21 cellular contexts compared by ENCODE assay signal in the genomic region with DNA sequence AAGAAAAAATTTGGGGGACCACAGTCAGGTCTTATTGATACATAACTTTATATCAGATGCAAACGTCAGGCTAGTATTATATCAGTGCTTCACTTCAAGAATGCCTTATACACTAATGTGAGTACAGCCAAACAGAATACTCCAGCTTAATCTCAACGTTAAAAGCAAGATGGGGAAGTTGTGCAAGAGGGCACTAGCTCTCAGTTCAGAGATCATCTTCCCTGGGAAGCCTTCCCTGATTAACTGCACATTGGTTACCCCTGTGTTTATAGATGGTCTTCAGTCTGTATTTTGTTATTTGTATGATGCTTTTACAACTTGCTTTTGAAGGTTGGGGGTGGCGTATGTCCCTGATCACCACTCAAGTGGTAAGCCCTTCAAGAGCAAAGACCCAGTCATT. TPM values are rescaled to one million over a fixed set of nuclear protein-coding genes. Genes with fewer than 3 reads are reported as not detected.
DNase-seq lines count a peak whose midpoint lies in the region; ATAC-seq, FAIRE-seq and TF ChIP-seq lines count a peak whose summit lies in the region.
"Had no signal": no experiment of that assay in that cellular context is flagged by ENCODE, and none has a peak within 500 bp of the region (broad histone marks: within the 10 kb centered on the region; RNA-seq: fewer than 3 reads in every experiment).

No MANE protein-coding gene starts in this region.

- no TSS peak for BruUV-seq in K562 (replicated peaks; lab: Mats Ljungman, UMichigan)

- H2BK5ac ChIP-seq in trophoblast cell (ENCODE audit: low read depth, low read length, poor library complexity): no peak overlapping the region

- H3K79me2 ChIP-seq in K562 (ENCODE audit: control insufficient read depth, insufficient read depth, low read length) (no peaks in the 10 kb centered on the region), trophoblast cell (ENCODE audit: control insufficient read depth, insufficient read depth, low read length, poor library complexity) (peaks cover 44% of the 10 kb centered on the region)

- no peak for TF ChIP-seq CTCF in K562 (IDR thresholded peaks at IDR 0.05 in 2 of 3, conservative IDR thresholded peaks at IDR 0.05 in 1 of 3; ENCODE audit: insufficient read depth in 2 of 3, low read depth in 1 of 3, low read length in 3 of 3)
- TF ChIP-seq CTCF in endodermal cell (conservative IDR thresholded peaks at IDR 0.05): no peak

- no peaks in the 10 kb centered on the region for H3K9me3 ChIP-seq in K562 (replicated peaks; ENCODE audit: control insufficient read depth, insufficient read depth, low read depth, low read length)
- H3K9me3 ChIP-seq in trophoblast cell (ENCODE audit: insufficient read depth, low read depth, low read length): no peaks in the 10 kb centered on the region
- no peaks in the 10 kb centered on the region for H3K9me3 ChIP-seq in endodermal cell (ENCODE audit: control insufficient read depth, low read length)
- peaks cover 2% of the 10 kb centered on the region; the same call in 1 of the 2 replicates for H3K9me3 ChIP-seq in SJCRH30 (replicated peaks)
- H3K9me3 ChIP-seq: MG63, stomach had no signal

- no peak for TF ChIP-seq RAD21 in K562 (CRISPR knock-in tag; conservative IDR thresholded peaks at IDR 0.05 in 1 of 2, IDR thresholded peaks at IDR 0.05 in 1 of 2)

- no peak overlapping the region for H4K12ac ChIP-seq in trophoblast cell (ENCODE audit: low read depth, low read length)

- intact Hi-C loops in K562 (cut with micrococcal nuclease): no loop called here

- TF ChIP-seq EP300 in K562 (IDR thresholded peaks at IDR 0.05; ENCODE audit: low read length): no peak

- H3K36me3 Mint-ChIP-seq in endodermal cell (ENCODE audit: low read depth): no peaks in the 10 kb centered on the region

- in situ Hi-C loops in K562 (cut with MboI): no loop called here

- peaks cover 8% of the 10 kb centered on the region for H3K4me1 Mint-ChIP-seq in endodermal cell

- H3K4me1 ChIP-seq in K562 (replicated peaks in 1 of 2; ENCODE audit: control insufficient read depth in 2 of 2, insufficient read depth in 2 of 2, low read length in 2 of 2): peaks cover 7 to 10% of the 10 kb centered on the region in 2 experiments; a peak in 3 of 5 replicates
- H3K4me1 ChIP-seq in trophoblast cell (ENCODE audit: control insufficient read depth in 1 of 2, insufficient read depth in 2 of 2, low read length in 2 of 2): peaks cover 38 to 50% of the 10 kb centered on the region in 2 experiments
- H3K4me1 ChIP-seq in endodermal cell (ENCODE audit: control insufficient read depth, insufficient read depth, low read length): no peaks in the 10 kb centered on the region
- H3K4me1 ChIP-seq in SJCRH30: no peaks in the 10 kb centered on the region

- H3K27me3 ChIP-seq in K562 (ENCODE audit: control insufficient read depth in 2 of 2, insufficient read depth in 2 of 2, low read length in 2 of 2): no peaks in the 10 kb centered on the region
- no peaks in the 10 kb centered on the region for H3K27me3 ChIP-seq in trophoblast cell (ENCODE audit: insufficient read depth, low read length)
- H3K27me3 ChIP-seq in endodermal cell (ENCODE audit: control insufficient read depth, insufficient read depth, low read length, poor library complexity, severe bottlenecking): peaks cover 85% of the 10 kb centered on the region
- H3K27me3 ChIP-seq in SJCRH30: no peaks in the 10 kb centered on the region
- H3K27me3 ChIP-seq: brain microvascular endothelial cell, MG63, stomach had no signal

- H3K27ac ChIP-seq in K562 (ENCODE audit: extremely low read depth, low read depth, low read length): no peak overlapping the region
- peak overlapping the region; percentile 0 for H3K27ac ChIP-seq in trophoblast cell (ENCODE audit: low read depth, low read length)
- no peak overlapping the region for H3K27ac ChIP-seq in endodermal cell (ENCODE audit: low read depth, low read length)
- no peak overlapping the region for H3K27ac ChIP-seq in SJCRH30
- H3K27ac ChIP-seq: brain microvascular endothelial cell had no signal

- H3K4me2 ChIP-seq in K562 (ENCODE audit: insufficient read depth, low read length): no peak overlapping the region
- no peak overlapping the region for H3K4me2 ChIP-seq in trophoblast cell (ENCODE audit: low read length)

- 36% methylated on average over 3 of the region's 3 CpGs for WGBS in K562 (ENCODE audit: insufficient coverage, low coverage, missing lambda C conversion rate)
- whole genome bisulfite sequencing in trophoblast cell (ENCODE audit: extremely low coverage, insufficient coverage, insufficient read length): no CpG with 5 or more reads among the region's 3 CpGs
- WGBS in endodermal cell (ENCODE audit: insufficient coverage in 1 of 2, insufficient read length in 1 of 2), 2 experiments: 67 to 100% methylated on average over 2 to 3 of the region's 3 CpGs

- peaks cover 4% of the 10 kb centered on the region for H3K9me3 Mint-ChIP-seq in endodermal cell
- H3K9me3 Mint-ChIP-seq: activated naive CD4-positive, alpha-beta T cell treated with anti-CD3 and anti-CD28 coated beads, Interleukin-2, amount 50 U/mL, for 72 hours; dendritic cell treated with granulocyte-macrophage colony-stimulating factor and Interleukin-4, amounts not matched to agents 40 ng/mL and 50 ng/mL, for 4 days had no signal

- H4K8ac ChIP-seq in trophoblast cell (ENCODE audit: low read depth, low read length): no peak overlapping the region

- ATAC-seq in K562 (no peak), HG03196 (IDR thresholded peaks at IDR 0.05; ENCODE audit: unreplicated experiment) (no peak)
- ATAC-seq: activated naive CD4-positive, alpha-beta T cell treated with anti-CD3 and anti-CD28 coated beads, Interleukin-2, amount 50 U/mL, for 72 hours; activated T-cell treated with anti-CD3 and anti-CD28 coated beads, Interleukin-2, amount 50 U/mL, for 4 hours; GM12878; SK-N-SH treated with all-trans-retinoic acid at 6 μM for 48 hours had no signal

- CTCF ChIA-PET in K562 (lab: Yijun Ruan, JAX; ENCODE audit: low intra/inter-chr PET ratio): no interaction called here

- H3K4me3 ChIP-seq in K562: no peak overlapping the region
- no peak overlapping the region for H3K4me3 ChIP-seq in trophoblast cell (ENCODE audit: low read depth, low read length)
- H3K4me3 ChIP-seq in endodermal cell (ENCODE audit: low read length): no peak overlapping the region
- no peak overlapping the region for H3K4me3 ChIP-seq in SJCRH30
- H3K4me3 ChIP-seq: GM12878, MG63, stomach had no signal

- H3K4me3 Mint-ChIP-seq in endodermal cell: no peak overlapping the region
- H3K4me3 Mint-ChIP-seq: activated CD4-positive, alpha-beta memory T cell treated with anti-CD3 and anti-CD28 coated beads, Interleukin-2, amount 10 ng/mL, durations not matched to agents 7 days and 5 days; activated T-cell treated with anti-CD3 and anti-CD28 coated beads, Interleukin-2, amount 50 U/mL, for 4 hours; dendritic cell treated with granulocyte-macrophage colony-stimulating factor and Interleukin-4, amounts not matched to agents 40 ng/mL and 50 ng/mL, for 4 days had no signal

- no peak overlapping the region for H3K23ac ChIP-seq in trophoblast cell (ENCODE audit: low read length)

- H3K9me1 ChIP-seq in K562 (ENCODE audit: control insufficient read depth, insufficient read depth, low read length): no peaks in the 10 kb centered on the region

- peaks cover 73% of the 10 kb centered on the region for H3K27me3 Mint-ChIP-seq in endodermal cell (ENCODE audit: insufficient read depth)

- H2BK120ac ChIP-seq in trophoblast cell (ENCODE audit: insufficient read depth, low read length, poor library complexity): no peak overlapping the region

- H3K9ac ChIP-seq in K562 (ENCODE audit: insufficient read depth in 1 of 2, low read depth in 2 of 2, low read length in 2 of 2) (no peak overlapping the region), trophoblast cell (ENCODE audit: low read length) (no peak overlapping the region), endodermal cell (ENCODE audit: extremely low read depth, low read length, poor library complexity, severe bottlenecking) (no peak overlapping the region)

- peak overlapping the region; percentile 84 for H3K4ac ChIP-seq in trophoblast cell (ENCODE audit: low read depth, low read length)

- no peak overlapping the region for H3K18ac ChIP-seq in trophoblast cell (ENCODE audit: low read length)

- peaks cover 11% of the 10 kb centered on the region for H3K79me1 ChIP-seq in trophoblast cell (ENCODE audit: low read length)

- no peak for TF ChIP-seq POLR2A in K562 (conservative IDR thresholded peaks at IDR 0.05)

- H4K91ac ChIP-seq in trophoblast cell (ENCODE audit: low read depth, low read length): no peak overlapping the region

- H3K14ac ChIP-seq in trophoblast cell (ENCODE audit: low read length): no peak overlapping the region

- FAIRE-seq in K562 (lab: Jason Lieb, UNC): no peak
- FAIRE-seq: G401.6, GM12878, islet of Langerhans had no signal

- H3K27ac Mint-ChIP-seq in endodermal cell: no peak overlapping the region
- H3K27ac Mint-ChIP-seq: activated CD4-positive, alpha-beta memory T cell treated with anti-CD3 and anti-CD28 coated beads, Interleukin-2, amount 10 ng/mL, durations not matched to agents 7 days and 5 days; activated naive CD4-positive, alpha-beta T cell treated with anti-CD3 and anti-CD28 coated beads, Interleukin-2, amount 50 U/mL, for 72 hours; dendritic cell treated with granulocyte-macrophage colony-stimulating factor and Interleukin-4, amounts not matched to agents 40 ng/mL and 50 ng/mL, for 4 days had no signal

- POLR2A ChIA-PET in K562 (lab: Yijun Ruan, JAX): interaction anchor here (1.8 to 3.3 kb wide), 3 partner anchors 9 to 11 kb away, joined by 7 to 16 read pairs (median 9); a partner anchor contains a TSS

- H3K36me3 ChIP-seq in K562 (ENCODE audit: control insufficient read depth, insufficient read depth, low read length): no peaks in the 10 kb centered on the region
- peaks cover 11 to 20% of the 10 kb centered on the region in 2 experiments for H3K36me3 ChIP-seq in trophoblast cell (ENCODE audit: control insufficient read depth in 1 of 2, insufficient read depth in 2 of 2, low read length in 2 of 2)
- H3K36me3 ChIP-seq in endodermal cell (ENCODE audit: control insufficient read depth, insufficient read depth, low read length): no peaks in the 10 kb centered on the region
- no peaks in the 10 kb centered on the region for H3K36me3 ChIP-seq in SJCRH30
- H3K36me3 ChIP-seq: brain microvascular endothelial cell, stomach had no signal

- H4K20me1 ChIP-seq in K562 (replicated peaks; ENCODE audit: control insufficient read depth, insufficient read depth, low read length): no peaks in the 10 kb centered on the region

- H2AFZ ChIP-seq in K562 (ENCODE audit: low read depth, low read length): no peak overlapping the region
- H2AFZ ChIP-seq in trophoblast cell (ENCODE audit: insufficient read depth, low read length, poor library complexity): no peak overlapping the region

- DNase-seq in CD1c-positive myeloid dendritic cell (ENCODE audit: extremely low spot score): peak; percentile 43
- peak; percentile 66 for DNase-seq in NOMO-1 treated with DMSO at 0.1 percent for 48 hours (lab: John Stamatoyannopoulos, UW; ENCODE audit: unreplicated experiment)
- no peak for DNase-seq in K562 (ENCODE audit: extremely low read depth in 1 of 4, low spot score in 3 of 4)
- DNase-seq in trophoblast cell: no peak
- DNase-seq in endodermal cell: no peak
- no peak for DNase-seq in NCI-H748 treated with DMSO at 0.1 percent for 48 hours (lab: John Stamatoyannopoulos, UW)
- DNase-seq in SJCRH30: no peak
- DNase-seq: activated CD4-positive, alpha-beta memory T cell treated with anti-CD3 and anti-CD28 coated beads, Interleukin-2, amount 10 ng/mL, durations not matched to agents 7 days and 5 days; activated T-cell treated with anti-CD3 and anti-CD28 coated beads, Interleukin-2, amount 50 U/mL, for 4 hours; brain microvascular endothelial cell; erythroblast; glutamatergic neuron; MG63; stomach had no signal

- no peak overlapping the region for H2AK5ac ChIP-seq in trophoblast cell (ENCODE audit: low read length)

- no peak overlapping the region for H2BK12ac ChIP-seq in trophoblast cell (ENCODE audit: low read length)

RNA-seq across cellular contexts. Expression of a gene that starts 11.4 kb away (rescaled TPM):
- total RNA-seq in K562 (2011; cell fraction: chromatin; rRNA removed; ENCODE audit: low replicate concordance): 16.7 and 39.1 TPM in 2 replicates
- 11.2 and 15.0 TPM in 2 replicates for total RNA-seq in K562 (2011; cell fraction: nucleolus; rRNA removed)
- 13.9 and 14.0 TPM in 2 replicates for total RNA-seq in K562 (2011; cell fraction: nucleoplasm; rRNA removed)
- total RNA-seq in K562 (2014; rRNA removed) (1.8 and 4.3 TPM in 2 replicates), K562 (2014; rRNA removed; fragmentation: Illumina TruSeq; extraction: Trizol) (2.6 and 4.1 TPM in 2 replicates), K562 (2015; rRNA removed; fragmentation: Illumina TruSeq; extraction: Trizol) (5.3 and 5.6 TPM in 2 replicates), K562 (2021) (9.9 and 11.2 TPM in 2 replicates), endodermal cell (1 to 10 TPM; 1.2 to 1.9 TPM)
- polyA plus RNA-seq in K562 (2011; rRNA removed) (4.1 and 14.1 TPM in 2 replicates), K562 (2014; fragmentation: Illumina TruSeq; extraction: Trizol) (4.6 and 6.2 TPM in 2 replicates), K562 (2014; fragmentation: Nextera tagmentation; extraction: Ambion mirVana) (under 1 TPM; 0.25 to 0.56 TPM), K562 (2014; rRNA removed) (2.9 and 3.6 TPM in 2 replicates)
- 3.4 and 4.8 TPM in 2 replicates for polyA plus RNA-seq in K562 (2011; cell fraction: cytosol; rRNA removed)
- 15.8 and 17.6 TPM in 2 replicates for polyA plus RNA-seq in K562 (2011; cell fraction: nucleus; rRNA removed)
- 13.3 and 35.0 TPM in 2 replicates for polyA plus RNA-seq in K562 (2012)
- 6.0 and 12.7 TPM in 2 replicates for polyA minus RNA-seq in K562 (2011; rRNA and poly(A)+ RNA removed)
- 6.8 and 16.1 TPM in 2 replicates for polyA minus RNA-seq in K562 (2011; cell fraction: cytosol; rRNA and poly(A)+ RNA removed)
- 14.5 and 17.2 TPM in 2 replicates for polyA minus RNA-seq in K562 (2011; cell fraction: nucleus; rRNA and poly(A)+ RNA removed)
- 1,165 and 1,253 TPM in 2 replicates for polyA plus RNA-seq in trophoblast cell (2013)
- 1.2 TPM for polyA plus RNA-seq in endodermal cell (2013, experiment 1 of 2)
- polyA plus RNA-seq in endodermal cell (2013, experiment 2 of 2): 1.5 TPM
- total RNA-seq in SJCRH30 (2014; rRNA removed; shearing (Covaris generic)): 16.5 and 17.3 TPM in 2 replicates

Comparison
In these comparisons a context has a peak if more than half of its experiments do, and no peak if none do; other contexts are left out.
1. DNase-seq: peak in CD1c-positive myeloid dendritic cell (single experiment) and NOMO-1 treated with DMSO at 0.1 percent for 48 hours (single experiment); none in K562 (0 of 4), trophoblast cell (0 of 2), endodermal cell (single experiment), NCI-H748 treated with DMSO at 0.1 percent for 48 hours (single experiment) and SJCRH30 (0 of 2).